In the genomic region with DNA sequence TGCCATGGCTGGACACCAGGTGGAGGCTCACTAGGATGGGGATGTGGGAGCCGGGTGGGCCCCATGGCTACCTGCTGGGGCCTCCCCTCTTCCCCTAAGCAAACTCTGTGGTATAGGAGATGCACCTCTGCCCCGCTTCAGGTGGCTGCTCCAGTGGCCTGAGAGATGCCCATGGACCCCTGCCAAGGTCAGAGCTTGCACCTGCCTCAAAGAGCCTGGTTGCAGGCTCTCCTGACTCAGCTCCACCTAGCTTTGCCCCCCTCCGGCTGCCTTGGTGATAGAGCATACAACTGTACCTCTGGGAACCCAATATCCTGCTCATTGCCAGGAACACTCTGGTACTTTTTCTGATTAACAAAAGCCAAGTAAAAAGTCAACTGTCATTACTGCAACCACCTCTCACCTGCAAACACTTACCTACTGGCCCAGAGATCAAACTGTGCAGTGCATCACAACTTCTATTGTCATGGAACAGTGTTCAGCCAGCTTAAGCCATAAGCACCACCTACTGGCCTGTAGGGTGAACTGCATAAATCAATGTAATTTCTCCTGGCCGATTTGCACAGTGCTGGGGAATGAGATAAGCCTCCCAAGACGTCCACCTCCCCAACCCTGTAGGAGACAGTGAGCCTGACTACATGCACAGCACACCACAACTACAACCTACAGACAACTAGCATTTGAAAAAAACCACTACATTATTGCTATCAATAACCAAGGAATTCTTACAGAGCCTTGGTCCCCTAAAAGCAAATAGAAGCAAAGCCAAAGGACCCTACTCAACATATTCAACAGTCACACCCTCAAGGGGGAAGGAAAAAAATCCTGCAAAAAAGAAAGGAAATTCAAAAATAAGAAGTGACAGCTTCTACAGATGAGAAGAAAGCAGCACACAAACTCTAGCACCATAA, we compare ENCODE assay signal across 9 cellular contexts.
DNase-seq lines count a peak whose midpoint lies in the region; ATAC-seq and TF ChIP-seq lines count a peak whose summit lies in the region.
"Had no signal": no experiment of that assay in that cellular context is flagged by ENCODE, and none has a peak within 500 bp of the region (broad histone marks: within the 10 kb centered on the region; RNA-seq: fewer than 3 reads in every experiment).

No MANE protein-coding gene starts in this region.

- no peak overlapping the region for H3K27ac ChIP-seq in PC-9
- H3K27ac ChIP-seq in prostate gland = no peak overlapping the region

- H3K36me3 ChIP-seq in PC-9 (ENCODE audit: low read depth) (no peaks in the 10 kb centered on the region), prostate gland (no peaks in the 10 kb centered on the region)

- intact Hi-C loops in PC-9 (cut with micrococcal nuclease; ENCODE audit: unreplicated experiment) = loop anchor here (1.0 to 10.0 kb wide), 8 partner anchors 172 to 1294 kb away; partner anchors contain the start of gene RAP2B
- intact Hi-C loops in activated T-helper 2 cell treated with anti-CD3 and anti-CD28 coated beads, Interferon-gamma antibody, Interleukin-2, Interleukin-4, amounts not matched to agents 10 μg/mL and 5 μg/mL and 100 μg/mL, durations not matched to agents 14 hours and 24 hours and 36 hours (cut with micrococcal nuclease) = loop anchor here (1.0 to 5.0 kb wide), 6 partner anchors 172 to 742 kb away; no protein-coding TSS in a partner anchor
- intact Hi-C loops in prostate gland (cut with DNase I) = loop anchor here (5.0 to 10.0 kb wide), 2 partner anchors 474 to 727 kb away; no protein-coding TSS in a partner anchor

- ATAC-seq in GM21447 (IDR thresholded peaks at IDR 0.05; ENCODE audit: unreplicated experiment) = peak; percentile 96

- peak; percentile 93 for TF ChIP-seq CTCF in PC-9 (conservative IDR thresholded peaks at IDR 0.05)
- peak; percentile 43 to 76 (median 72) for TF ChIP-seq CTCF in prostate gland (IDR thresholded peaks at IDR 0.05)

- WGBS in prostate gland = 49% methylated on average over 5 of the region's 5 CpGs

- H3K4me3 Mint-ChIP-seq in activated T-helper 2 cell treated with anti-CD3 and anti-CD28 coated beads, Interferon-gamma antibody, Interleukin-2, Interleukin-4, amounts not matched to agents 10 μg/mL and 5 μg/mL and 100 μg/mL, durations not matched to agents 14 hours and 24 hours and 36 hours (ENCODE audit: low read depth) = no peak overlapping the region
- H3K4me3 Mint-ChIP-seq: dendritic cell treated with granulocyte-macrophage colony-stimulating factor and Interleukin-4, amounts not matched to agents 40 ng/mL and 50 ng/mL, for 4 days had no signal

- no peak for TF ChIP-seq POLR2A in prostate gland (IDR thresholded peaks at IDR 0.05)

- H3K9me3 ChIP-seq in PC-9 (ENCODE audit: insufficient read depth, low read depth) (peaks cover 6% of the 10 kb centered on the region; the same call in 1 of the 2 replicates), prostate gland (no peaks in the 10 kb centered on the region)

- POLR2A ChIA-PET in PC-9 (lab: Charles Lee; ENCODE audit: unreplicated experiment) = interaction anchor here (0.5 to 0.8 kb wide), 2 partner anchors 12 to 605 kb away, joined by 3 to 6 read pairs; no protein-coding TSS in a partner anchor

- H2AFZ ChIP-seq in PC-9 = no peak overlapping the region

- H3K4me1 ChIP-seq in PC-9 (replicated peaks; ENCODE audit: insufficient read depth) (0 out of 2 replicates have a peak, but pooled peaks cover 9% of the 10 kb centered on the region), prostate gland (replicated peaks) (no peaks in the 10 kb centered on the region)

- H3F3A ChIP-seq in PC-9 (ENCODE audit: insufficient read depth, low read depth) = no peaks in the 10 kb centered on the region

- no peaks in the 10 kb centered on the region for H4K20me1 ChIP-seq in PC-9 (ENCODE audit: insufficient read depth)

- no peaks in the 10 kb centered on the region for H3K4me1 Mint-ChIP-seq in activated T-helper 2 cell treated with anti-CD3 and anti-CD28 coated beads, Interferon-gamma antibody, Interleukin-2, Interleukin-4, amounts not matched to agents 10 μg/mL and 5 μg/mL and 100 μg/mL, durations not matched to agents 14 hours and 24 hours and 36 hours (ENCODE audit: low read depth)

- no peaks in the 10 kb centered on the region for H3K79me2 ChIP-seq in PC-9 (ENCODE audit: low read depth)

- no peak overlapping the region for H3K27ac Mint-ChIP-seq in activated T-helper 2 cell treated with anti-CD3 and anti-CD28 coated beads, Interferon-gamma antibody, Interleukin-2, Interleukin-4, amounts not matched to agents 10 μg/mL and 5 μg/mL and 100 μg/mL, durations not matched to agents 14 hours and 24 hours and 36 hours
- H3K27ac Mint-ChIP-seq: dendritic cell treated with granulocyte-macrophage colony-stimulating factor and Interleukin-4, amounts not matched to agents 40 ng/mL and 50 ng/mL, for 4 days had no signal

- DNase-seq in ELF-1 (ENCODE audit: low read depth, low spot score) (peak; percentile 70), HK-2 (ENCODE audit: unreplicated experiment) (peak; percentile 44), PC-9 (peak; percentile 38 to 50), glomerular endothelial cell (ENCODE audit: extremely low read depth, low read depth, low spot score) (peak; percentile 29), prostate gland (ENCODE audit: low spot score) (peak; percentile 21), NCI-H128 (lab: John Stamatoyannopoulos, UW; ENCODE audit: unreplicated experiment) (no peak)
- peak; percentile 29 for DNase-seq in activated T-helper 2 cell treated with anti-CD3 and anti-CD28 coated beads, Interferon-gamma antibody, Interleukin-2, Interleukin-4, amounts not matched to agents 10 μg/mL and 5 μg/mL and 100 μg/mL, durations not matched to agents 14 hours and 24 hours and 36 hours (ENCODE audit: low spot score)

- H3K27me3 Mint-ChIP-seq in activated T-helper 2 cell treated with anti-CD3 and anti-CD28 coated beads, Interferon-gamma antibody, Interleukin-2, Interleukin-4, amounts not matched to agents 10 μg/mL and 5 μg/mL and 100 μg/mL, durations not matched to agents 14 hours and 24 hours and 36 hours (ENCODE audit: low read depth) = peaks cover 17% of the 10 kb centered on the region

- H3K9me2 ChIP-seq in PC-9 (ENCODE audit: insufficient read depth) = no peaks in the 10 kb centered on the region

- H3K4me2 ChIP-seq in PC-9 = no peak overlapping the region

- CTCF ChIA-PET in PC-9 (lab: Charles Lee) = interaction anchor here (1.1 kb wide), 1 partner anchor 607 kb away, joined by 3 read pairs; no protein-coding TSS in a partner anchor

- peaks cover 13% of the 10 kb centered on the region for H3K9me3 Mint-ChIP-seq in activated T-helper 2 cell treated with anti-CD3 and anti-CD28 coated beads, Interferon-gamma antibody, Interleukin-2, Interleukin-4, amounts not matched to agents 10 μg/mL and 5 μg/mL and 100 μg/mL, durations not matched to agents 14 hours and 24 hours and 36 hours

- H3K27me3 ChIP-seq in PC-9 (ENCODE audit: insufficient read depth, low read depth) (no peaks in the 10 kb centered on the region), prostate gland (replicated peaks; ENCODE audit: insufficient read depth) (no peaks in the 10 kb centered on the region)

- no peaks in the 10 kb centered on the region for H3K36me3 Mint-ChIP-seq in activated T-helper 2 cell treated with anti-CD3 and anti-CD28 coated beads, Interferon-gamma antibody, Interleukin-2, Interleukin-4, amounts not matched to agents 10 μg/mL and 5 μg/mL and 100 μg/mL, durations not matched to agents 14 hours and 24 hours and 36 hours (ENCODE audit: low read depth)

- BruUV-seq in PC-9 (replicated peaks; lab: Mats Ljungman, UMichigan) = no TSS peak

- H3K4me3 ChIP-seq in PC-9 = no peak overlapping the region
- H3K4me3 ChIP-seq in prostate gland = no peak overlapping the region
